ENCODE assay signal across 25 cellular contexts in genomic region chr4:71832049-71832448, GRCh38. TPM values are rescaled to one million over a fixed set of nuclear protein-coding genes. Genes with fewer than 3 reads are reported as not detected.
DNase-seq lines count a peak whose midpoint lies in the region; ATAC-seq, FAIRE-seq and TF ChIP-seq lines count a peak whose summit lies in the region.
"Had no signal": no experiment of that assay in that cellular context is flagged by ENCODE, and none has a peak within 500 bp of the region (broad histone marks: within the 10 kb centered on the region; RNA-seq: fewer than 3 reads in every experiment).

No MANE protein-coding gene starts in this region.

- H3K27me3 ChIP-seq in GM23338 (ENCODE audit: insufficient read depth) = no peaks in the 10 kb centered on the region
- no peaks in the 10 kb centered on the region for H3K27me3 ChIP-seq in H1 (replicated peaks in 1 of 4; ENCODE audit: control insufficient read depth in 3 of 4, extremely low read depth in 1 of 4, insufficient read depth in 3 of 4, low read length in 3 of 4)
- no peaks in the 10 kb centered on the region for H3K27me3 ChIP-seq in neuronal stem cell (ENCODE audit: control insufficient read depth in 3 of 3, insufficient read depth in 3 of 3, low read depth in 1 of 3, low read length in 3 of 3)

- no peak overlapping the region for H3K27ac ChIP-seq in GM23338 (ENCODE audit: low read depth)
- no peak overlapping the region for H3K27ac ChIP-seq in H1 (ENCODE audit: low read depth, low read length)
- H3K27ac ChIP-seq in neuronal stem cell (replicated peaks; ENCODE audit: low read length) = no peak overlapping the region
- H3K27ac ChIP-seq: PC-9 had no signal

- no peaks in the 10 kb centered on the region for H3K9me2 ChIP-seq in GM23338 (ENCODE audit: insufficient read depth)

- 87% methylated on average over 3 of the region's 3 CpGs; no CpG with 5 or more reads in 1 of the 2 experiments for WGBS in H1 (ENCODE audit: extremely low coverage in 1 of 2, insufficient coverage in 1 of 2, insufficient read length in 1 of 2, insufficient replicate concordance in 2 of 2, low coverage in 1 of 2, low lambda C conversion rate in 2 of 2, missing lambda C conversion rate in 1 of 2), 2 experiments
- no CpG with 5 or more reads among the region's 3 CpGs for WGBS in neuronal stem cell (ENCODE audit: extremely low coverage in 2 of 2, insufficient read length in 2 of 2, insufficient replicate concordance in 1 of 2), 2 donors
- WGBS in lower leg skin, 2 donors = 17 to 37% methylated on average over 3 of the region's 3 CpGs

- H3K56ac ChIP-seq in H1 (replicated peaks; ENCODE audit: insufficient read length, low read depth, low read length) = no peak overlapping the region

- H3K23ac ChIP-seq in H1 (ENCODE audit: insufficient read length) = no peak overlapping the region
- no peak overlapping the region for H3K23ac ChIP-seq in neuronal stem cell (ENCODE audit: low read depth, low read length, poor library complexity)

- 0 out of 4 replicates have a peak, but pooled peaks of 1 of the 2 experiments have one; percentile 2 for TF ChIP-seq RAD21 in H1 (IDR thresholded peaks at IDR 0.05 in 1 of 2, conservative IDR thresholded peaks at IDR 0.05 in 1 of 2; ENCODE audit: low read depth in 2 of 2, low read length in 2 of 2)

- intact Hi-C loops in lower leg skin (cut with DNase I; ENCODE audit: low total_unique reads) = no loop called here

- H3K14ac ChIP-seq in H1 (ENCODE audit: insufficient read length) (no peak overlapping the region), neuronal stem cell (ENCODE audit: low read length) (no peak overlapping the region)

- H3K9ac ChIP-seq in H1 (replicated peaks in 1 of 4; ENCODE audit: extremely low read depth in 1 of 4, low read depth in 3 of 4, low read length in 3 of 4) (no peak overlapping the region), neuronal stem cell (ENCODE audit: low read depth, low read length, poor library complexity) (no peak overlapping the region)

- peaks cover 14% of the 10 kb centered on the region; the same call in 2 of the 3 replicates for H3K36me3 Mint-ChIP-seq in GM23338 (ENCODE audit: low read depth)

- H4K20me1 ChIP-seq in GM23338 (replicated peaks; ENCODE audit: insufficient read depth) (no peaks in the 10 kb centered on the region), H1 (replicated peaks in 1 of 2; ENCODE audit: control insufficient read depth in 1 of 2, insufficient read depth in 2 of 2, low read length in 2 of 2) (no peaks in the 10 kb centered on the region)

- CTCF ChIA-PET in H1 (lab: Charles Lee; ENCODE audit: partially characterized antibody) = interaction anchor here (0.6 kb wide), 1 partner anchor 175 kb away, joined by 3 read pairs; no protein-coding TSS in a partner anchor

- POLR2A ChIA-PET in H1 (lab: Charles Lee; ENCODE audit: partially characterized antibody) = no interaction called here

- no peaks in the 10 kb centered on the region for H3K9me3 ChIP-seq in H1 (ENCODE audit: insufficient read depth in 2 of 2, low read depth in 1 of 2, low read length in 1 of 2)
- H3K9me3 ChIP-seq in neuronal stem cell (replicated peaks in 1 of 2; ENCODE audit: control insufficient read depth in 2 of 2, insufficient read depth in 1 of 2, low read depth in 1 of 2, low read length in 2 of 2) = no peaks in the 10 kb centered on the region

- no peak for TF ChIP-seq EP300 in H1 (IDR thresholded peaks at IDR 0.05; ENCODE audit: borderline replicate concordance in 1 of 2, low read depth in 2 of 2, low read length in 2 of 2)

- no peak overlapping the region for H3K4me3 Mint-ChIP-seq in GM23338

- H2BK15ac ChIP-seq in H1 (ENCODE audit: low read length) = no peak overlapping the region
- H2BK15ac ChIP-seq in neuronal stem cell (ENCODE audit: low read length) = no peak overlapping the region

- no peaks in the 10 kb centered on the region for H3F3A ChIP-seq in GM23338 (replicated peaks; ENCODE audit: low read depth)

- H2BK120ac ChIP-seq in H1 (replicated peaks; ENCODE audit: low read depth, low read length) = no peak overlapping the region
- no peak overlapping the region for H2BK120ac ChIP-seq in neuronal stem cell (ENCODE audit: low read depth, low read length)

- H3K4me1 ChIP-seq in GM23338 (ENCODE audit: insufficient read depth) (peaks cover 31% of the 10 kb centered on the region), H1 (replicated peaks in 1 of 4; ENCODE audit: control insufficient read depth in 3 of 4, insufficient read depth in 4 of 4, low read length in 3 of 4) (peaks cover 0 to 24% (median 7%) of the 10 kb centered on the region in 4 experiments; a peak in 5 of 7 replicates), neuronal stem cell (ENCODE audit: control insufficient read depth in 2 of 2, insufficient read depth in 1 of 2, low read depth in 1 of 2, low read length in 2 of 2) (peaks cover 0 to 2% of the 10 kb centered on the region in 2 donors)

- H3K23me2 ChIP-seq in H1 (ENCODE audit: low read depth, low read length) = no peaks in the 10 kb centered on the region

- peaks cover 3% of the 10 kb centered on the region for H3K27me3 Mint-ChIP-seq in GM23338 (ENCODE audit: insufficient read depth, low read depth, poor library complexity)

- H3K4me3 ChIP-seq in GM23338 = no peak overlapping the region
- no peak overlapping the region for H3K4me3 ChIP-seq in H1 (ENCODE audit: extremely low read depth in 1 of 4, insufficient read depth in 2 of 4, low read depth in 3 of 4, low read length in 4 of 4)
- H3K4me3 ChIP-seq in neuronal stem cell (ENCODE audit: low read length in 2 of 2) = no peak overlapping the region
- no peak overlapping the region for H3K4me3 ChIP-seq in lower leg skin (ENCODE audit: low read depth, poor library complexity, severe bottlenecking)
- H3K4me3 ChIP-seq: PC-9 had no signal

- TF ChIP-seq CTCF in GM23338 (conservative IDR thresholded peaks at IDR 0.05; ENCODE audit: low read depth in 2 of 2) (no peak), H1 (IDR thresholded peaks at IDR 0.05; ENCODE audit: control extremely low read depth in 1 of 3, insufficient read depth in 1 of 3, low read depth in 1 of 3, low read length in 3 of 3) (no peak), lower leg skin (IDR thresholded peaks at IDR 0.05) (no peak)

- H2BK12ac ChIP-seq in H1 (ENCODE audit: low read depth, low read length) (no peak overlapping the region), neuronal stem cell (ENCODE audit: low read length) (no peak overlapping the region)

- H3K79me1 ChIP-seq in H1 (ENCODE audit: low read depth, low read length) (no peaks in the 10 kb centered on the region), neuronal stem cell (ENCODE audit: low read depth, low read length) (no peaks in the 10 kb centered on the region)

- H4K5ac ChIP-seq in H1 (ENCODE audit: insufficient read length, low read depth, low read length) = no peak overlapping the region

- no peak for DNase-seq in GM23338 (ENCODE audit: low spot score)
- DNase-seq in MV-4-11 (lab: John Stamatoyannopoulos, UW) = peak; percentile 25
- DNase-seq in H1 (ENCODE audit: low read depth in 1 of 2, low spot score in 2 of 2) = no peak
- peak; percentile 4 for DNase-seq in neuronal stem cell (ENCODE audit: low spot score)
- no peak for DNase-seq in lower leg skin (ENCODE audit: low spot score in 2 of 2)
- no peak for DNase-seq in DMS53 (lab: John Stamatoyannopoulos, UW)
- DNase-seq: DMS153, NCI-H2029 treated with DMSO at 0.1 percent for 48 hours, NCI-H446 treated with DMSO at 0.1 percent for 48 hours, NCI-H526, NCI-H82, PC-9, Right ventricle myocardium superior had no signal

- H3K4me2 ChIP-seq in GM23338 (no peak overlapping the region), H1 (ENCODE audit: insufficient read depth in 1 of 2, low read depth in 2 of 2, low read length in 2 of 2) (no peak overlapping the region), neuronal stem cell (ENCODE audit: insufficient read depth, low read length, poor library complexity, severe bottlenecking) (no peak overlapping the region)
- H3K4me2 ChIP-seq: PC-9 had no signal

- H2BK5ac ChIP-seq in H1 (ENCODE audit: low read depth, low read length) (no peak overlapping the region), neuronal stem cell (ENCODE audit: low read length) (no peak overlapping the region)

- H2AK5ac ChIP-seq in H1 (ENCODE audit: low read depth, low read length) (no peak overlapping the region), neuronal stem cell (ENCODE audit: low read depth, low read length) (no peak overlapping the region)

- 0 out of 2 replicates have a peak overlapping the region, but pooled peaks have one; percentile 54 for H3K27ac Mint-ChIP-seq in GM23338

- H3K36me3 ChIP-seq in GM23338 (ENCODE audit: insufficient read depth) (no peaks in the 10 kb centered on the region), H1 (ENCODE audit: control insufficient read depth in 2 of 4, insufficient read depth in 4 of 4, low read length in 3 of 4) (no peaks in the 10 kb centered on the region), neuronal stem cell (replicated peaks in 1 of 2; ENCODE audit: control insufficient read depth in 2 of 2, insufficient read depth in 2 of 2, low read length in 2 of 2) (no peaks in the 10 kb centered on the region)

- H3K4me1 Mint-ChIP-seq in GM23338 = peaks cover 50% of the 10 kb centered on the region

- H3K79me2 ChIP-seq in GM23338 (replicated peaks; ENCODE audit: insufficient read depth) (no peaks in the 10 kb centered on the region), H1 (ENCODE audit: control insufficient read depth in 1 of 2, insufficient read depth in 2 of 2, low read length in 2 of 2) (no peaks in the 10 kb centered on the region)

- no peak overlapping the region for H4K8ac ChIP-seq in H1 (ENCODE audit: extremely low read depth, insufficient read depth, low read length)
- no peak overlapping the region for H4K8ac ChIP-seq in neuronal stem cell (ENCODE audit: low read depth, low read length)

- FAIRE-seq in H1 (lab: Jason Lieb, UNC) = no peak
- FAIRE-seq: GM18507, H54, HepG2 had no signal

- H3K9me3 Mint-ChIP-seq in GM23338 = no peaks in the 10 kb centered on the region; the same call in 2 of the 3 replicates

- H3K4ac ChIP-seq in H1 (replicated peaks; ENCODE audit: insufficient read length, low read depth, low read length) (no peak overlapping the region), neuronal stem cell (ENCODE audit: low read length) (no peak overlapping the region)

- no peak overlapping the region for H2BK20ac ChIP-seq in H1 (ENCODE audit: low read length)

- H4K91ac ChIP-seq in H1 (replicated peaks; ENCODE audit: insufficient read length, low read length) (no peak overlapping the region), neuronal stem cell (ENCODE audit: low read depth, low read length, poor library complexity) (no peak overlapping the region)

- ATAC-seq in GM23338 (no peak), GM19463 (IDR thresholded peaks at IDR 0.05; ENCODE audit: unreplicated experiment) (no peak)
- ATAC-seq: HepG2 had no signal

- TF ChIP-seq POLR2A in H1 (IDR thresholded peaks at IDR 0.05; ENCODE audit: control extremely low read depth in 1 of 2, low read depth in 2 of 2, low read length in 2 of 2) = no peak
- TF ChIP-seq POLR2A in lower leg skin (IDR thresholded peaks at IDR 0.05) = no peak

- H2AFZ ChIP-seq in GM23338 = no peak overlapping the region
- H2AFZ ChIP-seq in H1 (ENCODE audit: low read length) = 0 out of 2 replicates have a peak overlapping the region, but pooled peaks have one; percentile 19
- H2AFZ ChIP-seq in neuronal stem cell (ENCODE audit: low read length) = no peak overlapping the region
- H2AFZ ChIP-seq: PC-9 had no signal

- H3K18ac ChIP-seq in H1 (ENCODE audit: extremely low read depth, low read length) = no peak overlapping the region
- H3K18ac ChIP-seq in neuronal stem cell (ENCODE audit: low read length) = no peak overlapping the region

RNA-seq across cellular contexts. Expression of gene GC, which starts 48.2 kb away (rescaled TPM):
- 0.21 TPM in 1 of 2 replicates, not detected in the other for total RNA-seq in GM23338 (2014; rRNA removed; shearing (Covaris generic))
- 0.38 and 1.7 TPM in 2 replicates for polyA plus RNA-seq in GM23338 (2016; fragmentation: Nextera tagmentation; extraction: Ambion mirVana)
- total RNA-seq in H1 (2021; fragmentation: NEBNext Ultra II Directional; extraction: Animal tissue kit (Norgen Biotek cat#: 25700)) = 0.34 TPM in 1 of 2 replicates, not detected in the other
- polyA plus RNA-seq in H1 (2011; rRNA removed) = 0.09 and 0.11 TPM in 2 replicates
- 0.16 TPM for polyA plus RNA-seq in H1 (2011; cell fraction: cytosol; rRNA removed)
- polyA plus RNA-seq in H1 (2011; cell fraction: nucleus; rRNA removed) = 0.11 TPM
- polyA plus RNA-seq in H1 (2012, experiment 1 of 2) = 0.11 to 0.16 TPM in 2 of 4 replicates, not detected in the others
- not detected for polyA plus RNA-seq in H1 (2012, experiment 2 of 2)
- polyA plus RNA-seq in H1 (2013, experiment 1 of 2) = 0.39 TPM
- polyA plus RNA-seq in H1 (2013, experiment 2 of 2) = 0.44 TPM
- 0.12 and 0.25 TPM in 2 replicates for polyA minus RNA-seq in H1 (2011; rRNA and poly(A)+ RNA removed)
- not detected for polyA minus RNA-seq in H1 (2011; cell fraction: cytosol; rRNA and poly(A)+ RNA removed)
- not detected for polyA minus RNA-seq in H1 (2011; cell fraction: nucleus; rRNA and poly(A)+ RNA removed)
- not detected for polyA plus RNA-seq in neuronal stem cell (2013, experiment 1 of 2)
- not detected for polyA plus RNA-seq in neuronal stem cell (2013, experiment 2 of 2)
- not detected for total RNA-seq in lower leg skin
- total RNA-seq: A172, G401, HT1080, LHCN-M2, MCF 10A, PC-9, RPMI7951, SK-MEL-5 had no signal
- polyA plus RNA-seq: BJ had no signal

Comparison
In these comparisons a context has a peak if more than half of its experiments do, and no peak if none do; other contexts are left out.
1. DNase-seq: peak in MV-4-11 (single experiment) and neuronal stem cell (single experiment); none in GM23338 (single experiment), H1 (0 of 2), lower leg skin (0 of 2) and DMS53 (single experiment).